Comparison of ENCODE assay signal across 14 cellular contexts in the genomic region with DNA sequence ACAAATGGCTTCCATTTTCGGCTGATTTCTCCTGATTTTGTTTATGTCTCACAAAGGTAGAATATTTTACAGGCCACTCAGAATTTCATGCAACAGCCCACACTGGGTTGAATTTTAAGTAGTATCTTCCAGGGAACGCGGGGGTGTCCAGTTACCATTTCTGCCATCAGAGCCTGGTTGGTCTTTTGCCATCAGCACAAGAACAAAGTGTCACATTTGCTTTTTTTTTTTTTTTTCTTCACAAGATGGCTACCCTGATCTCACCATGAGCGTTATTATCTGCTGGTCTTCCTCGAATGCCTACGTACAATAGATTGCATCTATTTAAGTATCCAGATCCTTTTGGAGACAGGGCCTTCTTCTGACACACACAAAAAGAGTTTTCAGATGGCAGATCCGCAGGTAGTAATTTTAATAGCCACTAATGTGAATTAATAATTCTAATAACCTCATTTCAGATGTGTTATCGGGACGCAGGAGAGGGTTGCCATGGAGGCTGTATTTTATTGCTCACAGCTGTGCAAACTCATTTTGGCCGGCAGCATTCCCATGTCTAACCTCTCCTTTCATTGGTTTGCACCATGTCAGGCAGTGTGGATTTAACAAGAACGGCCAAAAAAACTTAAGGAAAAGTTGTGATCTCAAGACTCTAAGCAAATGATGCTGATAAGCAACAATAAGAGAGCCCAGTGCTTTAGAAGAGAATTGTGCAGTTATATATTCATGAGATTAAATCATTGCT.
DNase-seq lines count a peak whose midpoint lies in the region; ATAC-seq and TF ChIP-seq lines count a peak whose summit lies in the region.
"Had no signal": no experiment of that assay in that cellular context is flagged by ENCODE, and none has a peak within 500 bp of the region (broad histone marks: within the 10 kb centered on the region; RNA-seq: fewer than 3 reads in every experiment).

No MANE protein-coding gene starts in this region.

- POLR2A ChIA-PET in CD4-positive, alpha-beta T cell (lab: Charles Lee): no interaction called here

- DNase-seq in GM23338 (ENCODE audit: low spot score) (no peak), NCI-H510A treated with DMSO at 0.1 percent for 48 hours (lab: John Stamatoyannopoulos, UW) (peak; percentile 15), fibroblast of the aortic adventitia (ENCODE audit: low read depth) (peak; percentile 76), progenitor cell of endocrine pancreas (ENCODE audit: low spot score, unreplicated experiment) (no peak), immature natural killer cell (no peak), spleen (no peak)
- DNase-seq in CD4-positive, alpha-beta T cell: no peak
- DNase-seq: activated CD8-positive, alpha-beta memory T cell treated with anti-CD3 and anti-CD28 coated beads for 24 hours; activated effector memory CD4-positive, alpha-beta T cell treated with anti-CD3 and anti-CD28 coated beads, Interleukin-2, amount 50 U/mL, for 16 hours; aorta; EL had no signal

- H3K4me1 Mint-ChIP-seq in GM23338 (peaks cover 17% of the 10 kb centered on the region), progenitor cell of endocrine pancreas (ENCODE audit: low read depth) (peaks cover 27% of the 10 kb centered on the region), immature natural killer cell (no peaks in the 10 kb centered on the region)
- no peaks in the 10 kb centered on the region for H3K4me1 Mint-ChIP-seq in CD4-positive, alpha-beta T cell (ENCODE audit: low read depth)
- H3K4me1 Mint-ChIP-seq: B cell had no signal

- ATAC-seq in GM23338 (no peak), gastroesophageal sphincter (no peak)
- ATAC-seq in CD4-positive, alpha-beta T cell (ENCODE audit: poor library complexity): no peak

- H3K4me2 ChIP-seq in GM23338: no peak overlapping the region; the same call in 1 of the 2 replicates

- H3K27ac ChIP-seq in GM23338 (ENCODE audit: low read depth): no peak overlapping the region
- no peak overlapping the region for H3K27ac ChIP-seq in spleen
- no peak overlapping the region for H3K27ac ChIP-seq in CD4-positive, alpha-beta T cell (ENCODE audit: low read depth, low read length)
- H3K27ac ChIP-seq in gastroesophageal sphincter: no peak overlapping the region

- no peaks in the 10 kb centered on the region for H4K20me1 ChIP-seq in GM23338 (replicated peaks; ENCODE audit: insufficient read depth)

- H3K36me3 ChIP-seq in GM23338 (ENCODE audit: insufficient read depth) (no peaks in the 10 kb centered on the region), spleen (no peaks in the 10 kb centered on the region), gastroesophageal sphincter (no peaks in the 10 kb centered on the region)

- no peak overlapping the region for H3K4me3 Mint-ChIP-seq in GM23338
- H3K4me3 Mint-ChIP-seq in progenitor cell of endocrine pancreas (ENCODE audit: low read depth): no peak overlapping the region
- H3K4me3 Mint-ChIP-seq in immature natural killer cell: no peak overlapping the region
- no peak overlapping the region for H3K4me3 Mint-ChIP-seq in CD4-positive, alpha-beta T cell
- H3K4me3 Mint-ChIP-seq: B cell had no signal

- no peaks in the 10 kb centered on the region for H3K4me1 ChIP-seq in GM23338 (ENCODE audit: insufficient read depth)
- H3K4me1 ChIP-seq in spleen: peaks cover 0 to 6% (median 0%) of the 10 kb centered on the region in 6 donors
- peaks cover 0 to 16% (median 0%) of the 10 kb centered on the region in 3 donors for H3K4me1 ChIP-seq in gastroesophageal sphincter

- WGBS in spleen, 5 donors: 87 to 92% (median 89%) methylated on average over 11 of the region's 11 CpGs
- 69 to 80% methylated on average over 10 of the region's 11 CpGs for whole genome bisulfite sequencing in gastroesophageal sphincter (ENCODE audit: low coverage in 1 of 2), 2 donors

- H3K9me3 Mint-ChIP-seq in GM23338 (no peaks in the 10 kb centered on the region), progenitor cell of endocrine pancreas (ENCODE audit: low read depth) (no peaks in the 10 kb centered on the region), immature natural killer cell (no peaks in the 10 kb centered on the region)
- H3K9me3 Mint-ChIP-seq in CD4-positive, alpha-beta T cell: no peaks in the 10 kb centered on the region

- H2AFZ ChIP-seq in GM23338: peak overlapping the region; percentile 84; the same call in 1 of the 2 replicates

- TF ChIP-seq EP300 in gastroesophageal sphincter (IDR thresholded peaks at IDR 0.05): no peak

- H3K79me2 ChIP-seq in GM23338 (replicated peaks; ENCODE audit: insufficient read depth): no peaks in the 10 kb centered on the region

- no peaks in the 10 kb centered on the region for H3F3A ChIP-seq in GM23338 (replicated peaks; ENCODE audit: low read depth)

- TF ChIP-seq CTCF in GM23338 (conservative IDR thresholded peaks at IDR 0.05; ENCODE audit: low read depth in 2 of 2): no peak
- TF ChIP-seq CTCF in fibroblast of the aortic adventitia (IDR thresholded peaks at IDR 0.05; ENCODE audit: insufficient read depth, low read length): no peak
- TF ChIP-seq CTCF in progenitor cell of endocrine pancreas (IDR thresholded peaks at IDR 0.05; ENCODE audit: unreplicated experiment): no peak
- no peak for TF ChIP-seq CTCF in spleen (IDR thresholded peaks at IDR 0.05 in 8 of 11, conservative IDR thresholded peaks at IDR 0.05 in 3 of 11)
- no peak for TF ChIP-seq CTCF in CD4-positive, alpha-beta T cell (IDR thresholded peaks at IDR 0.05)
- TF ChIP-seq CTCF in gastroesophageal sphincter (IDR thresholded peaks at IDR 0.05): no peak

- no peaks in the 10 kb centered on the region for H3K27me3 Mint-ChIP-seq in GM23338 (ENCODE audit: insufficient read depth, low read depth, poor library complexity)
- H3K27me3 Mint-ChIP-seq in progenitor cell of endocrine pancreas: peaks cover 3% of the 10 kb centered on the region
- H3K27me3 Mint-ChIP-seq in immature natural killer cell (ENCODE audit: low read depth in 3 of 3): peaks cover 1 to 10% (median 1%) of the 10 kb centered on the region in 3 donors
- peaks cover 31% of the 10 kb centered on the region for H3K27me3 Mint-ChIP-seq in CD4-positive, alpha-beta T cell
- H3K27me3 Mint-ChIP-seq: B cell had no signal

- no peaks in the 10 kb centered on the region for H3K36me3 Mint-ChIP-seq in GM23338 (ENCODE audit: low read depth)
- H3K36me3 Mint-ChIP-seq in progenitor cell of endocrine pancreas (ENCODE audit: insufficient read depth): no peaks in the 10 kb centered on the region
- no peaks in the 10 kb centered on the region for H3K36me3 Mint-ChIP-seq in immature natural killer cell
- no peaks in the 10 kb centered on the region for H3K36me3 Mint-ChIP-seq in CD4-positive, alpha-beta T cell (ENCODE audit: low read depth)

- CTCF ChIA-PET in CD4-positive, alpha-beta T cell (lab: Charles Lee): no interaction called here

- H3K4me3 ChIP-seq in GM23338 (no peak overlapping the region), fibroblast of the aortic adventitia (ENCODE audit: low read depth, low read length) (no peak overlapping the region), spleen (no peak overlapping the region), gastroesophageal sphincter (no peak overlapping the region)
- H3K4me3 ChIP-seq: lung had no signal

- H3K27ac Mint-ChIP-seq in GM23338 (peak overlapping the region; percentile 56; the same call in 1 of the 2 replicates), progenitor cell of endocrine pancreas (peak overlapping the region; percentile 91), immature natural killer cell (no peak overlapping the region)
- no peak overlapping the region for H3K27ac Mint-ChIP-seq in CD4-positive, alpha-beta T cell
- H3K27ac Mint-ChIP-seq: B cell had no signal

- H3K9me3 ChIP-seq in spleen: no peaks in the 10 kb centered on the region
- H3K9me3 ChIP-seq in CD4-positive, alpha-beta T cell (ENCODE audit: control insufficient read depth, low read length): no peaks in the 10 kb centered on the region
- H3K9me3 ChIP-seq in gastroesophageal sphincter: no peaks in the 10 kb centered on the region

- H3K9me2 ChIP-seq in GM23338 (ENCODE audit: insufficient read depth): peaks cover 4% of the 10 kb centered on the region

- TF ChIP-seq POLR2A in spleen (IDR thresholded peaks at IDR 0.05): no peak
- TF ChIP-seq POLR2A in gastroesophageal sphincter (IDR thresholded peaks at IDR 0.05): no peak

- H3K27me3 ChIP-seq in GM23338 (ENCODE audit: insufficient read depth) (no peaks in the 10 kb centered on the region), spleen (replicated peaks in 1 of 7) (no peaks in the 10 kb centered on the region), gastroesophageal sphincter (no peaks in the 10 kb centered on the region)
- H3K27me3 ChIP-seq in CD4-positive, alpha-beta T cell (ENCODE audit: control insufficient read depth, insufficient read depth, low read length): peaks cover 3% of the 10 kb centered on the region

- intact Hi-C loops in spleen (cut with DNase I; ENCODE audit: low total_unique reads): no loop called here
- intact Hi-C loops in CD4-positive, alpha-beta T cell (cut with DNase I, micrococcal nuclease): no loop called here

TF ChIP-seq in GM23338, 12 proteins besides CTCF, POLR2A, EP300 and RAD21 (continues in another document):
- TF ChIP-seq NANOG (IDR thresholded peaks at IDR 0.05; ENCODE audit: borderline replicate concordance) (no peak), CREB1 (CRISPR knock-in tag; IDR thresholded peaks at IDR 0.05; ENCODE audit: low read depth) (no peak), STAT1 (IDR thresholded peaks at IDR 0.05; ENCODE audit: unreplicated experiment) (no peak)
- TF ChIP-seq, protein P1, sequence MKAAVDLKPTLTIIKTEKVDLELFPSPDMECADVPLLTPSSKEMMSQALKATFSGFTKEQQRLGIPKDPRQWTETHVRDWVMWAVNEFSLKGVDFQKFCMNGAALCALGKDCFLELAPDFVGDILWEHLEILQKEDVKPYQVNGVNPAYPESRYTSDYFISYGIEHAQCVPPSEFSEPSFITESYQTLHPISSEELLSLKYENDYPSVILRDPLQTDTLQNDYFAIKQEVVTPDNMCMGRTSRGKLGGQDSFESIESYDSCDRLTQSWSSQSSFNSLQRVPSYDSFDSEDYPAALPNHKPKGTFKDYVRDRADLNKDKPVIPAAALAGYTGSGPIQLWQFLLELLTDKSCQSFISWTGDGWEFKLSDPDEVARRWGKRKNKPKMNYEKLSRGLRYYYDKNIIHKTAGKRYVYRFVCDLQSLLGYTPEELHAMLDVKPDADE (IDR thresholded peaks at IDR 0.05): no peak

Comparison
In these comparisons a context has a peak if more than half of its experiments do, and no peak if none do; other contexts are left out.
1. DNase-seq: peak in NCI-H510A treated with DMSO at 0.1 percent for 48 hours (single experiment) and fibroblast of the aortic adventitia (single experiment); none in GM23338 (single experiment), progenitor cell of endocrine pancreas (single experiment), immature natural killer cell (0 of 3), spleen (single experiment) and CD4-positive, alpha-beta T cell (0 of 10).
2. H3K27ac Mint-ChIP-seq: peak in GM23338 (single experiment) and progenitor cell of endocrine pancreas (single experiment); none in immature natural killer cell (0 of 6) and CD4-positive, alpha-beta T cell (single experiment).